ENCODE assay signal across 1 cellular context in genomic region chr2:53826587-53827397, GRCh38.
TF ChIP-seq lines count a peak whose summit lies in the region.

No MANE protein-coding gene starts in this region.

TF ChIP-seq in HepG2, 621 proteins besides CTCF, POLR2A, EP300 and RAD21 (continued from another document and continues in another):
- TF ChIP-seq, protein P1, sequence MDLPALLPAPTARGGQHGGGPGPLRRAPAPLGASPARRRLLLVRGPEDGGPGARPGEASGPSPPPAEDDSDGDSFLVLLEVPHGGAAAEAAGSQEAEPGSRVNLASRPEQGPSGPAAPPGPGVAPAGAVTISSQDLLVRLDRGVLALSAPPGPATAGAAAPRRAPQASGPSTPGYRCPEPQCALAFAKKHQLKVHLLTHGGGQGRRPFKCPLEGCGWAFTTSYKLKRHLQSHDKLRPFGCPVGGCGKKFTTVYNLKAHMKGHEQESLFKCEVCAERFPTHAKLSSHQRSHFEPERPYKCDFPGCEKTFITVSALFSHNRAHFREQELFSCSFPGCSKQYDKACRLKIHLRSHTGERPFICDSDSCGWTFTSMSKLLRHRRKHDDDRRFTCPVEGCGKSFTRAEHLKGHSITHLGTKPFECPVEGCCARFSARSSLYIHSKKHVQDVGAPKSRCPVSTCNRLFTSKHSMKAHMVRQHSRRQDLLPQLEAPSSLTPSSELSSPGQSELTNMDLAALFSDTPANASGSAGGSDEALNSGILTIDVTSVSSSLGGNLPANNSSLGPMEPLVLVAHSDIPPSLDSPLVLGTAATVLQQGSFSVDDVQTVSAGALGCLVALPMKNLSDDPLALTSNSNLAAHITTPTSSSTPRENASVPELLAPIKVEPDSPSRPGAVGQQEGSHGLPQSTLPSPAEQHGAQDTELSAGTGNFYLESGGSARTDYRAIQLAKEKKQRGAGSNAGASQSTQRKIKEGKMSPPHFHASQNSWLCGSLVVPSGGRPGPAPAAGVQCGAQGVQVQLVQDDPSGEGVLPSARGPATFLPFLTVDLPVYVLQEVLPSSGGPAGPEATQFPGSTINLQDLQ (CRISPR knock-in tag; IDR thresholded peaks at IDR 0.05), result no peak
- no peak for TF ChIP-seq ZBTB2 (CRISPR knock-in tag; IDR thresholded peaks at IDR 0.05; ENCODE audit: low read depth)
- no peak for TF ChIP-seq MTA3 (CRISPR knock-in tag; IDR thresholded peaks at IDR 0.05)
- TF ChIP-seq ZMYM3 (CRISPR knock-in tag; IDR thresholded peaks at IDR 0.05), result peak; percentile 79; the same call in 1 of the 2 replicates
- TF ChIP-seq SMARCE1 (IDR thresholded peaks at IDR 0.05; ENCODE audit: borderline replicate concordance), result no peak
- TF ChIP-seq ZFY (CRISPR knock-in tag; IDR thresholded peaks at IDR 0.05), result peak; percentile 47
- TF ChIP-seq NR2F1 (CRISPR knock-in tag; IDR thresholded peaks at IDR 0.05), result peak; percentile 87 to 92
- no peak for TF ChIP-seq SMAD1 (CRISPR knock-in tag; IDR thresholded peaks at IDR 0.05; ENCODE audit: borderline replicate concordance, low read depth)
- no peak for TF ChIP-seq ZFP90 (CRISPR knock-in tag; IDR thresholded peaks at IDR 0.05; ENCODE audit: borderline replicate concordance)
- TF ChIP-seq RARA (CRISPR knock-in tag; IDR thresholded peaks at IDR 0.05), result peak; percentile 99
- peak; percentile 95 for TF ChIP-seq KLF11 (CRISPR knock-in tag; IDR thresholded peaks at IDR 0.05)
- TF ChIP-seq U2AF2 (IDR thresholded peaks at IDR 0.05; ENCODE audit: low read depth, low read length), result no peak
- peak; percentile 99 for TF ChIP-seq ISL2 (CRISPR knock-in tag; IDR thresholded peaks at IDR 0.05)
- no peak for TF ChIP-seq WIZ (CRISPR knock-in tag; IDR thresholded peaks at IDR 0.05)
- peak; percentile 55; the same call in 1 of the 2 replicates for TF ChIP-seq ZNF766 (CRISPR knock-in tag; IDR thresholded peaks at IDR 0.05; ENCODE audit: borderline replicate concordance)
- TF ChIP-seq FLYWCH1 (CRISPR knock-in tag; IDR thresholded peaks at IDR 0.05), result no peak
- peak; percentile 25 for TF ChIP-seq YY1 (IDR thresholded peaks at IDR 0.05; ENCODE audit: insufficient read depth, insufficient replicate concordance, low read depth, low read length)
- peak; percentile 99 for TF ChIP-seq KDM4B (CRISPR knock-in tag; IDR thresholded peaks at IDR 0.05)
- peak; percentile 82; the same call in 1 of the 2 replicates for TF ChIP-seq BATF2 (CRISPR knock-in tag; IDR thresholded peaks at IDR 0.05)
- TF ChIP-seq RAD51 (IDR thresholded peaks at IDR 0.05; ENCODE audit: borderline replicate concordance), result no peak
- TF ChIP-seq SP2 (CRISPR knock-in tag; IDR thresholded peaks at IDR 0.05), result no peak
- TF ChIP-seq AGO1 (IDR thresholded peaks at IDR 0.05; ENCODE audit: low read depth, low read length, poor library complexity, severe bottlenecking), result no peak
- peak; percentile 97 for TF ChIP-seq HDAC2 (CRISPR knock-in tag; IDR thresholded peaks at IDR 0.05)
- TF ChIP-seq REPIN1 (CRISPR knock-in tag; IDR thresholded peaks at IDR 0.05; ENCODE audit: borderline replicate concordance, low read depth), result peak; percentile 98
- TF ChIP-seq, protein P2, sequence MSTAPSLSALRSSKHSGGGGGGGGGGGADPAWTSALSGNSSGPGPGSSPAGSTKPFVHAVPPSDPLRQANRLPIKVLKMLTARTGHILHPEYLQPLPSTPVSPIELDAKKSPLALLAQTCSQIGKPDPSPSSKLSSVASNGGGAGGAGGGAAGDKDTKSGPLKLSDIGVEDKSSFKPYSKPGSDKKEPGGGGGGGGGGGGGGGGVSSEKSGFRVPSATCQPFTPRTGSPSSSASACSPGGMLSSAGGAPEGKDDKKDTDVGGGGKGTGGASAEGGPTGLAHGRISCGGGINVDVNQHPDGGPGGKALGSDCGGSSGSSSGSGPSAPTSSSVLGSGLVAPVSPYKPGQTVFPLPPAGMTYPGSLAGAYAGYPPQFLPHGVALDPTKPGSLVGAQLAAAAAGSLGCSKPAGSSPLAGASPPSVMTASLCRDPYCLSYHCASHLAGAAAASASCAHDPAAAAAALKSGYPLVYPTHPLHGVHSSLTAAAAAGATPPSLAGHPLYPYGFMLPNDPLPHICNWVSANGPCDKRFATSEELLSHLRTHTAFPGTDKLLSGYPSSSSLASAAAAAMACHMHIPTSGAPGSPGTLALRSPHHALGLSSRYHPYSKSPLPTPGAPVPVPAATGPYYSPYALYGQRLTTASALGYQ (CRISPR knock-in tag; IDR thresholded peaks at IDR 0.05), result peak; percentile 98
- peak; percentile 80; the same call in 1 of the 2 replicates for TF ChIP-seq ETV6 (CRISPR knock-in tag; conservative IDR thresholded peaks at IDR 0.05)
- peak; percentile 47; the same call in 1 of the 2 replicates for TF ChIP-seq ZNF670 (CRISPR knock-in tag; IDR thresholded peaks at IDR 0.05; ENCODE audit: borderline replicate concordance)
- peak; percentile 44 for TF ChIP-seq CBX1 (IDR thresholded peaks at IDR 0.05; ENCODE audit: low read depth)
- TF ChIP-seq ZKSCAN1 (IDR thresholded peaks at IDR 0.05; ENCODE audit: low read length), result no peak
- TF ChIP-seq ZSCAN21 (CRISPR knock-in tag; IDR thresholded peaks at IDR 0.05; ENCODE audit: borderline replicate concordance), result peak; percentile 77; the same call in 1 of the 2 replicates
- TF ChIP-seq ELF3 (CRISPR knock-in tag; IDR thresholded peaks at IDR 0.05), result peak; percentile 92
- peak; percentile 76 for TF ChIP-seq ZNF792 (CRISPR knock-in tag; IDR thresholded peaks at IDR 0.05)
- TF ChIP-seq, protein P3, sequence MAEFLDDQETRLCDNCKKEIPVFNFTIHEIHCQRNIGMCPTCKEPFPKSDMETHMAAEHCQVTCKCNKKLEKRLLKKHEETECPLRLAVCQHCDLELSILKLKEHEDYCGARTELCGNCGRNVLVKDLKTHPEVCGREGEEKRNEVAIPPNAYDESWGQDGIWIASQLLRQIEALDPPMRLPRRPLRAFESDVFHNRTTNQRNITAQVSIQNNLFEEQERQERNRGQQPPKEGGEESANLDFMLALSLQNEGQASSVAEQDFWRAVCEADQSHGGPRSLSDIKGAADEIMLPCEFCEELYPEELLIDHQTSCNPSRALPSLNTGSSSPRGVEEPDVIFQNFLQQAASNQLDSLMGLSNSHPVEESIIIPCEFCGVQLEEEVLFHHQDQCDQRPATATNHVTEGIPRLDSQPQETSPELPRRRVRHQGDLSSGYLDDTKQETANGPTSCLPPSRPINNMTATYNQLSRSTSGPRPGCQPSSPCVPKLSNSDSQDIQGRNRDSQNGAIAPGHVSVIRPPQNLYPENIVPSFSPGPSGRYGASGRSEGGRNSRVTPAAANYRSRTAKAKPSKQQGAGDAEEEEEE (CRISPR knock-in tag; IDR thresholded peaks at IDR 0.05; ENCODE audit: borderline replicate concordance), result no peak
- no peak for TF ChIP-seq ZNF598 (CRISPR knock-in tag; IDR thresholded peaks at IDR 0.05; ENCODE audit: borderline replicate concordance)
- no peak for TF ChIP-seq POLR2AphosphoS2 (IDR thresholded peaks at IDR 0.05; ENCODE audit: low read depth, low read length)
- peak; percentile 83 for TF ChIP-seq NR2C2 (CRISPR knock-in tag; IDR thresholded peaks at IDR 0.05; ENCODE audit: borderline replicate concordance)
- TF ChIP-seq ZNF605 (CRISPR knock-in tag; IDR thresholded peaks at IDR 0.05), result peak; percentile 95
- no peak for TF ChIP-seq ZNF501 (CRISPR knock-in tag; IDR thresholded peaks at IDR 0.05)
- peak; percentile 87; the same call in 1 of the 2 replicates for TF ChIP-seq SKIL (CRISPR knock-in tag; IDR thresholded peaks at IDR 0.05; ENCODE audit: borderline replicate concordance)
- no peak for TF ChIP-seq ZNF850 (CRISPR knock-in tag; conservative IDR thresholded peaks at IDR 0.05)
- TF ChIP-seq, protein P4, sequence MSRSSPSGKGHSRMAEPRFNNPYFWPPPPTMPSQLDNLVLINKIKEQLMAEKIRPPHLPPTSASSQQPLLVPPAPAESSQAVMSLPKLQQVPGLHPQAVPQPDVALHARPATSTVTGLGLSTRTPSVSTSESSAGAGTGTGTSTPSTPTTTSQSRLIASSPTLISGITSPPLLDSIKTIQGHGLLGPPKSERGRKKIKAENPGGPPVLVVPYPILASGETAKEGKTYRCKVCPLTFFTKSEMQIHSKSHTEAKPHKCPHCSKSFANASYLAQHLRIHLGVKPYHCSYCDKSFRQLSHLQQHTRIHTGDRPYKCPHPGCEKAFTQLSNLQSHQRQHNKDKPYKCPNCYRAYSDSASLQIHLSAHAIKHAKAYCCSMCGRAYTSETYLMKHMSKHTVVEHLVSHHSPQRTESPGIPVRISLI (CRISPR knock-in tag; IDR thresholded peaks at IDR 0.05; ENCODE audit: borderline replicate concordance), result peak; percentile 93
- peak; percentile 61; the same call in 1 of the 2 replicates for TF ChIP-seq GMEB2 (CRISPR knock-in tag; IDR thresholded peaks at IDR 0.05; ENCODE audit: low read depth)
- TF ChIP-seq ZNF205 (CRISPR knock-in tag; IDR thresholded peaks at IDR 0.05), result peak; percentile 90
- TF ChIP-seq CBX5 (CRISPR knock-in tag; IDR thresholded peaks at IDR 0.05; ENCODE audit: borderline replicate concordance), result peak; percentile 62; the same call in 1 of the 2 replicates
- TF ChIP-seq ZNF101 (CRISPR knock-in tag; IDR thresholded peaks at IDR 0.05; ENCODE audit: borderline replicate concordance, low read depth), result 0 out of 2 replicates have a peak, but pooled peaks have one; percentile 63
- TF ChIP-seq, protein P5, sequence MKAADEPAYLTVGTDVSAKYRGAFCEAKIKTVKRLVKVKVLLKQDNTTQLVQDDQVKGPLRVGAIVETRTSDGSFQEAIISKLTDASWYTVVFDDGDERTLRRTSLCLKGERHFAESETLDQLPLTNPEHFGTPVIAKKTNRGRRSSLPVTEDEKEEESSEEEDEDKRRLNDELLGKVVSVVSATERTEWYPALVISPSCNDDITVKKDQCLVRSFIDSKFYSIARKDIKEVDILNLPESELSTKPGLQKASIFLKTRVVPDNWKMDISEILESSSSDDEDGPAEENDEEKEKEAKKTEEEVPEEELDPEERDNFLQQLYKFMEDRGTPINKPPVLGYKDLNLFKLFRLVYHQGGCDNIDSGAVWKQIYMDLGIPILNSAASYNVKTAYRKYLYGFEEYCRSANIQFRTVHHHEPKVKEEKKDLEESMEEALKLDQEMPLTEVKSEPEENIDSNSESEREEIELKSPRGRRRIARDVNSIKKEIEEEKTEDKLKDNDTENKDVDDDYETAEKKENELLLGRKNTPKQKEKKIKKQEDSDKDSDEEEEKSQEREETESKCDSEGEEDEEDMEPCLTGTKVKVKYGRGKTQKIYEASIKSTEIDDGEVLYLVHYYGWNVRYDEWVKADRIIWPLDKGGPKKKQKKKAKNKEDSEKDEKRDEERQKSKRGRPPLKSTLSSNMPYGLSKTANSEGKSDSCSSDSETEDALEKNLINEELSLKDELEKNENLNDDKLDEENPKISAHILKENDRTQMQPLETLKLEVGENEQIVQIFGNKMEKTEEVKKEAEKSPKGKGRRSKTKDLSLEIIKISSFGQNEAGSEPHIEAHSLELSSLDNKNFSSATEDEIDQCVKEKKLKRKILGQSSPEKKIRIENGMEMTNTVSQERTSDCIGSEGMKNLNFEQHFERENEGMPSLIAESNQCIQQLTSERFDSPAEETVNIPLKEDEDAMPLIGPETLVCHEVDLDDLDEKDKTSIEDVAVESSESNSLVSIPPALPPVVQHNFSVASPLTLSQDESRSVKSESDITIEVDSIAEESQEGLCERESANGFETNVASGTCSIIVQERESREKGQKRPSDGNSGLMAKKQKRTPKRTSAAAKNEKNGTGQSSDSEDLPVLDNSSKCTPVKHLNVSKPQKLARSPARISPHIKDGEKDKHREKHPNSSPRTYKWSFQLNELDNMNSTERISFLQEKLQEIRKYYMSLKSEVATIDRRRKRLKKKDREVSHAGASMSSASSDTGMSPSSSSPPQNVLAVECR (CRISPR knock-in tag; IDR thresholded peaks at IDR 0.05; ENCODE audit: borderline replicate concordance), result peak; percentile 68; the same call in 1 of the 2 replicates
